8 cellular contexts compared by ENCODE assay signal in genomic region chr19:19732579-19733501, GRCh38. TPM values are rescaled to one million over a fixed set of nuclear protein-coding genes. Genes with fewer than 3 reads are reported as not detected.
DNase-seq lines count a peak whose midpoint lies in the region; ATAC-seq and TF ChIP-seq lines count a peak whose summit lies in the region.

Gene ZNF14 (minus strand): TSS chr19:19733112. CDS start chr19:19732958, 154 bp downstream.

- ATAC-seq in GM18861 (IDR thresholded peaks at IDR 0.05; ENCODE audit: unreplicated experiment), result peak; percentile 98
- ATAC-seq in HG03095 (IDR thresholded peaks at IDR 0.05; ENCODE audit: unreplicated experiment), result peak; percentile 99
- peak; percentile 99 for ATAC-seq in WTC11

- peak; percentile 92 for DNase-seq in ACHN
- DNase-seq in NCI-H2171 (lab: John Stamatoyannopoulos, UW), result peak; percentile 95
- DNase-seq in WTC11 (ENCODE audit: low spot score), result peak; percentile 97
- peak; percentile 22 to 97 (median 87) for DNase-seq in caudate nucleus (lab: John Stamatoyannopoulos, UW)
- DNase-seq in inferior parietal cortex (ENCODE audit: extremely low spot score), result peak; percentile 96
- DNase-seq in smooth muscle cell of the brain vasculature (ENCODE audit: low read depth, low spot score), result peak; percentile 67

- H3K36me3 Mint-ChIP-seq in WTC11, result peaks cover 31% of the 10 kb centered on the region

- peak within 1 kb of the TSS; percentile 91 for H3K4me3 Mint-ChIP-seq in WTC11

- peak within 1 kb of the TSS; percentile 89 for H3K27ac Mint-ChIP-seq in WTC11

- H3K4me1 Mint-ChIP-seq in WTC11, result peaks cover 9% of the 10 kb centered on the region

- H3K9me3 Mint-ChIP-seq in WTC11, result peaks cover 21% of the 10 kb centered on the region

- POLR2A ChIA-PET in WTC11 (lab: Charles Lee), result interaction anchor here (1.0 to 2.4 kb wide), 8 partner anchors 15 to 224 kb away, joined by 3 to 11 read pairs (median 6); partner anchors contain the start of genes ZNF101, ZNF253, ZNF506 and ZNF93

- TF ChIP-seq CTCF in WTC11 (IDR thresholded peaks at IDR 0.05), result no peak

- peaks cover 7% of the 10 kb centered on the region for H3K27me3 Mint-ChIP-seq in WTC11 (ENCODE audit: low read depth)

- in situ Hi-C loops in ACHN (cut with HindIII; ENCODE audit: low pct_ligation_motif_present, low pct_unique_long_range_greater_than_20kb, low sequenced_read_pairs), result no loop called here

- CTCF ChIA-PET in WTC11 (lab: Charles Lee), result interaction anchor here (0.6 to 2.3 kb wide), 8 partner anchors 14 to 224 kb away, joined by 3 to 12 read pairs (median 4); partner anchors contain the start of gene GMIP

- peak within 1 kb of the TSS; percentile 76 for H3K27ac ChIP-seq in caudate nucleus (ENCODE audit: low read depth, low read length)

TF ChIP-seq in WTC11, 78 proteins besides CTCF, POLR2A, EP300 and RAD21 (continues in another document):
- TF ChIP-seq, protein P1, sequence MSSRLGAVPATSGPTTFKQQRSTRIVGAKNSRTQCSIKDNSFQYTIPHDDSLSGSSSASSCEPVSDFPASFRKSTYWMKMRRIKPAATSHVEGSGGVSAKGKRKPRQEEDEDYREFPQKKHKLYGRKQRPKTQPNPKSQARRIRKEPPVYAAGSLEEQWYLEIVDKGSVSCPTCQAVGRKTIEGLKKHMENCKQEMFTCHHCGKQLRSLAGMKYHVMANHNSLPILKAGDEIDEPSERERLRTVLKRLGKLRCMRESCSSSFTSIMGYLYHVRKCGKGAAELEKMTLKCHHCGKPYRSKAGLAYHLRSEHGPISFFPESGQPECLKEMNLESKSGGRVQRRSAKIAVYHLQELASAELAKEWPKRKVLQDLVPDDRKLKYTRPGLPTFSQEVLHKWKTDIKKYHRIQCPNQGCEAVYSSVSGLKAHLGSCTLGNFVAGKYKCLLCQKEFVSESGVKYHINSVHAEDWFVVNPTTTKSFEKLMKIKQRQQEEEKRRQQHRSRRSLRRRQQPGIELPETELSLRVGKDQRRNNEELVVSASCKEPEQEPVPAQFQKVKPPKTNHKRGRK (CRISPR knock-in tag; IDR thresholded peaks at IDR 0.05; ENCODE audit: borderline replicate concordance), result no peak
- TF ChIP-seq CREM (CRISPR knock-in tag; IDR thresholded peaks at IDR 0.05) (0 out of 2 replicates have a peak, but pooled peaks have one; percentile 37), FOXP1 (CRISPR knock-in tag; IDR thresholded peaks at IDR 0.05; ENCODE audit: borderline replicate concordance) (0 out of 2 replicates have a peak, but pooled peaks have one; percentile 32), TEAD4 (CRISPR knock-in tag; IDR thresholded peaks at IDR 0.05) (no peak), FOXK1 (CRISPR knock-in tag; IDR thresholded peaks at IDR 0.05) (peak; percentile 50; the same call in 1 of the 2 replicates), MAX (CRISPR knock-in tag; IDR thresholded peaks at IDR 0.05) (peak; percentile 80), FOXP4 (CRISPR knock-in tag; IDR thresholded peaks at IDR 0.05) (peak; percentile 66; the same call in 1 of the 2 replicates), MLX (CRISPR knock-in tag; IDR thresholded peaks at IDR 0.05) (no peak), ZNF232 (CRISPR knock-in tag; IDR thresholded peaks at IDR 0.05) (0 out of 2 replicates have a peak, but pooled peaks have one; percentile 26), NR1H2 (CRISPR knock-in tag; IDR thresholded peaks at IDR 0.05) (no peak), GABPB1 (CRISPR knock-in tag; IDR thresholded peaks at IDR 0.05) (peak; percentile 58; the same call in 1 of the 2 replicates), USF1 (CRISPR knock-in tag; IDR thresholded peaks at IDR 0.05) (peak; percentile 30; the same call in 1 of the 2 replicates), MYBL2 (CRISPR knock-in tag; IDR thresholded peaks at IDR 0.05) (0 out of 2 replicates have a peak, but pooled peaks have one; percentile 46), ZNF263 (CRISPR knock-in tag; IDR thresholded peaks at IDR 0.05; ENCODE audit: low read depth) (no peak), ZNF416 (CRISPR knock-in tag; IDR thresholded peaks at IDR 0.05) (no peak), SOX15 (CRISPR knock-in tag; IDR thresholded peaks at IDR 0.05) (no peak), ATF1 (CRISPR knock-in tag; IDR thresholded peaks at IDR 0.05) (no peak), KAT7 (CRISPR knock-in tag; IDR thresholded peaks at IDR 0.05; ENCODE audit: borderline replicate concordance) (0 out of 2 replicates have a peak, but pooled peaks have one; percentile 61), ZBTB21 (CRISPR knock-in tag; IDR thresholded peaks at IDR 0.05; ENCODE audit: borderline replicate concordance) (no peak), ZNF423 (CRISPR knock-in tag; IDR thresholded peaks at IDR 0.05) (no peak), CBFB (CRISPR knock-in tag; IDR thresholded peaks at IDR 0.05; ENCODE audit: low read depth) (peak; percentile 51; the same call in 1 of the 2 replicates), NFYB (CRISPR knock-in tag; conservative IDR thresholded peaks at IDR 0.05; ENCODE audit: low read depth) (peak; percentile 59; the same call in 1 of the 2 replicates), ZNF317 (CRISPR knock-in tag; IDR thresholded peaks at IDR 0.05; ENCODE audit: borderline replicate concordance, low read depth) (peak; percentile 57; the same call in 1 of the 2 replicates), SP1 (CRISPR knock-in tag; conservative IDR thresholded peaks at IDR 0.05) (peak; percentile 81), RELA (CRISPR knock-in tag; IDR thresholded peaks at IDR 0.05; ENCODE audit: borderline replicate concordance) (no peak)
- TF ChIP-seq, protein P2, sequence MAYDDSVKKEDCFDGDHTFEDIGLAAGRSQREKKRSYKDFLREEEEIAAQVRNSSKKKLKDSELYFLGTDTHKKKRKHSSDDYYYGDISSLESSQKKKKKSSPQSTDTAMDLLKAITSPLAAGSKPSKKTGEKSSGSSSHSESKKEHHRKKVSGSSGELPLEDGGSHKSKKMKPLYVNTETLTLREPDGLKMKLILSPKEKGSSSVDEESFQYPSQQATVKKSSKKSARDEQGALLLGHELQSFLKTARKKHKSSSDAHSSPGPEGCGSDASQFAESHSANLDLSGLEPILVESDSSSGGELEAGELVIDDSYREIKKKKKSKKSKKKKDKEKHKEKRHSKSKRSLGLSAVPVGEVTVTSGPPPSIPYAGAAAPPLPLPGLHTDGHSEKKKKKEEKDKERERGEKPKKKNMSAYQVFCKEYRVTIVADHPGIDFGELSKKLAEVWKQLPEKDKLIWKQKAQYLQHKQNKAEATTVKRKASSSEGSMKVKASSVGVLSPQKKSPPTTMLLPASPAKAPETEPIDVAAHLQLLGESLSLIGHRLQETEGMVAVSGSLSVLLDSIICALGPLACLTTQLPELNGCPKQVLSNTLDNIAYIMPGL (CRISPR knock-in tag; IDR thresholded peaks at IDR 0.05), result no peak; the same call in 1 of the 2 replicates

RNA-seq across cellular contexts. Expression of gene ZNF14, which starts in this region (rescaled TPM):
- total RNA-seq in WTC11 (2021), result 5.7 to 6.6 TPM (median 6.6 TPM) in 3 replicates

Comparison
In these comparisons a context has a peak if more than half of its experiments do, and no peak if none do; other contexts are left out.
1. Peak in every context shown above with its lines: DNase-seq, ATAC-seq and H3K27ac ChIP-seq.